ENCODE assay signal across 8 cellular contexts in the genomic region with DNA sequence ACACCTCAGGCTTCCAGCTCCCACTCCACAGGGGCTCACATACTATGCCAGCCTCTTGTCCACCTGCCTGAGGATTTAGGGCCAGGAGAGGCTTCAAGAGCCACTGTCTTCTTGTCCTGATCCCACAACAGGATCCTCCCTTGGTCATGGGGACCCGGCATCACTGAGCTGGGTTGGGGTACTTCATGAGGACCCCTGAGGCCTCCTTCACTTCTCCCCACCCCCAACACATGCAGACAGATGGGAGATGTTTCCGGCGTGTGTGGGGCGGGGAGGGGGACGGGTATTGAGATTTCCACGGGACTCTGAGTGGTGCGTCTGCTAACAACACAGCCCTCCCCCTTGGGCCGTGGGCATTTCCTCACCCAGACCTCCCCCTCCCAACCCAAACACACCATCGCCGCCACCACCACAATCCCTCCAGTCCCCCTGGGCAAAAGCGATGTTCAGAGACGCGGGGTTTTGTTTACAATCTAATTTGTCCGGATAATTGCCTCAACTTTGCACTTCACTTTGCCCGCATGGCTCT. TPM values are rescaled to one million over a fixed set of nuclear protein-coding genes. Genes with fewer than 3 reads are reported as not detected.
DNase-seq lines count a peak whose midpoint lies in the region; ATAC-seq, FAIRE-seq and TF ChIP-seq lines count a peak whose summit lies in the region.

No MANE protein-coding gene starts in this region.

- H3K36me3 ChIP-seq in mesodermal cell (ENCODE audit: control insufficient read depth, insufficient read depth, low read length): peaks cover 5% of the 10 kb centered on the region

- H3K4me2 ChIP-seq in A549: peak overlapping the region; percentile 92

- no peak overlapping the region for H3K27ac Mint-ChIP-seq in HFFc6

- no peak for FAIRE-seq in A549 (lab: Jason Lieb, UNC)

- 3% methylated on average over 12 of the region's 15 CpGs for WGBS in A549 (ENCODE audit: missing lambda C conversion rate)
- WGBS in mesodermal cell (ENCODE audit: insufficient coverage in 2 of 2), 2 experiments: 1 to 7% methylated on average over 6 to 7 of the region's 15 CpGs

- H3K36me3 Mint-ChIP-seq in HFFc6 (ENCODE audit: low read depth): no peaks in the 10 kb centered on the region

- no peak for TF ChIP-seq RAD21 in A549 (conservative IDR thresholded peaks at IDR 0.05 in 1 of 2, IDR thresholded peaks at IDR 0.05 in 1 of 2)

- H3K9me3 Mint-ChIP-seq in HFFc6: no peaks in the 10 kb centered on the region

- CTCF ChIA-PET in A549 (lab: Yijun Ruan, JAX): interaction anchor here (2.2 kb wide), 1 partner anchor 16 kb away, joined by 7 read pairs; no protein-coding TSS in a partner anchor
- CTCF ChIA-PET in HEK293T (lab: Yijun Ruan, JAX): interaction anchor here (0.6 kb wide), 1 partner anchor 9 kb away, joined by 3 read pairs; no protein-coding TSS in a partner anchor

- peak overlapping the region; percentile 87 for H3K4me3 Mint-ChIP-seq in HFFc6

- in situ Hi-C loops in astrocyte of the spinal cord (cut with HindIII; ENCODE audit: low sequenced_read_pairs): no loop called here

- no peak for TF ChIP-seq POLR2A in A549 (IDR thresholded peaks at IDR 0.05; ENCODE audit: low read length)

- TF ChIP-seq CTCF in A549 (IDR thresholded peaks at IDR 0.05): no peak
- no peak for TF ChIP-seq CTCF in HFFc6 (IDR thresholded peaks at IDR 0.05)
- TF ChIP-seq CTCF in astrocyte of the spinal cord (IDR thresholded peaks at IDR 0.05; ENCODE audit: low read depth, low read length): no peak

- TF ChIP-seq EP300 in A549 (IDR thresholded peaks at IDR 0.05): no peak

- H3K4me1 ChIP-seq in A549: peaks cover 15% of the 10 kb centered on the region; the same call in 1 of the 3 replicates
- H3K4me1 ChIP-seq in mesodermal cell (ENCODE audit: control insufficient read depth, insufficient read depth, low read length, poor library complexity, severe bottlenecking): peaks cover 17% of the 10 kb centered on the region

- DNase-seq in A549 (ENCODE audit: low read depth in 1 of 2, low spot score in 1 of 2): peak in 1 of 2 experiments; percentile 9
- DNase-seq in HFFc6: no peak
- DNase-seq in astrocyte of the spinal cord (ENCODE audit: low read depth, low spot score): no peak
- no peak for DNase-seq in cerebellum (ENCODE audit: low spot score)
- no peak for DNase-seq in HEK293T (ENCODE audit: extremely low spot score)
- DNase-seq in activated CD4-positive, CD25-positive, alpha-beta regulatory T cell treated with anti-CD3 and anti-CD28 coated beads, Interleukin-2, amount 50 U/mL, for 72 hours: no peak

- H3K27me3 Mint-ChIP-seq in HFFc6 (ENCODE audit: insufficient read depth): peaks cover 4% of the 10 kb centered on the region

- no peaks in the 10 kb centered on the region for H3K9me3 ChIP-seq in A549
- no peaks in the 10 kb centered on the region for H3K9me3 ChIP-seq in mesodermal cell (ENCODE audit: control insufficient read depth, low read length)

- H3K27ac ChIP-seq in A549 (peak overlapping the region; percentile 99 to 100), mesodermal cell (ENCODE audit: low read depth, low read length, severe bottlenecking) (no peak overlapping the region)

- POLR2A ChIA-PET in A549 (lab: Yijun Ruan, JAX): no interaction called here
- POLR2A ChIA-PET in HEK293T (lab: Yijun Ruan, JAX): interaction anchor here (1.5 kb wide), 1 partner anchor 9 kb away, joined by 3 read pairs; no protein-coding TSS in a partner anchor

- no peak; a peak in 1 of 6 replicates for ATAC-seq in A549
- ATAC-seq in HG02970 (IDR thresholded peaks at IDR 0.05; ENCODE audit: low FRiP score, unreplicated experiment): no peak

- H3K4me1 Mint-ChIP-seq in HFFc6 (ENCODE audit: low read depth): peaks cover 14% of the 10 kb centered on the region

- peak overlapping the region; percentile 95 for H3K4me3 ChIP-seq in A549
- peak overlapping the region; percentile 83 for H3K4me3 ChIP-seq in astrocyte of the spinal cord (ENCODE audit: low read depth, low read length)
- peak overlapping the region; percentile 34 for H3K4me3 ChIP-seq in mesodermal cell (ENCODE audit: extremely low read depth, insufficient read depth, low read length, poor library complexity, severe bottlenecking)

TF ChIP-seq in A549, 52 proteins besides CTCF, POLR2A, EP300 and RAD21 (continues in another document):
- TF ChIP-seq CBX8 (IDR thresholded peaks at IDR 0.05): no peak
- TF ChIP-seq, protein P1, sequence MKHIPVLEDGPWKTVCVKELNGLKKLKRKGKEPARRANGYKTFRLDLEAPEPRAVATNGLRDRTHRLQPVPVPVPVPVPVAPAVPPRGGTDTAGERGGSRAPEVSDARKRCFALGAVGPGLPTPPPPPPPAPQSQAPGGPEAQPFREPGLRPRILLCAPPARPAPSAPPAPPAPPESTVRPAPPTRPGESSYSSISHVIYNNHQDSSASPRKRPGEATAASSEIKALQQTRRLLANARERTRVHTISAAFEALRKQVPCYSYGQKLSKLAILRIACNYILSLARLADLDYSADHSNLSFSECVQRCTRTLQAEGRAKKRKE (CRISPR knock-in tag; IDR thresholded peaks at IDR 0.05; ENCODE audit: low read depth): no peak
- TF ChIP-seq JUNB (IDR thresholded peaks at IDR 0.05): no peak
- TF ChIP-seq CHD2 (IDR thresholded peaks at IDR 0.05; ENCODE audit: low read length, partially characterized antibody): no peak
- no peak for TF ChIP-seq EHMT2 (IDR thresholded peaks at IDR 0.05; ENCODE audit: low read depth)
- TF ChIP-seq ZSCAN20 (CRISPR knock-in tag; IDR thresholded peaks at IDR 0.05): no peak
- TF ChIP-seq HOXB5 (CRISPR knock-in tag; IDR thresholded peaks at IDR 0.05): no peak
- TF ChIP-seq FOSB (CRISPR knock-in tag; IDR thresholded peaks at IDR 0.05): no peak
- TF ChIP-seq HOXB13 (CRISPR knock-in tag; IDR thresholded peaks at IDR 0.05; ENCODE audit: low read depth): no peak
- TF ChIP-seq HEYL (CRISPR knock-in tag; IDR thresholded peaks at IDR 0.05): no peak
- no peak for TF ChIP-seq GATA3 (IDR thresholded peaks at IDR 0.05; ENCODE audit: borderline replicate concordance)
- no peak for TF ChIP-seq HDAC2 (IDR thresholded peaks at IDR 0.05)
- TF ChIP-seq, protein P2, sequence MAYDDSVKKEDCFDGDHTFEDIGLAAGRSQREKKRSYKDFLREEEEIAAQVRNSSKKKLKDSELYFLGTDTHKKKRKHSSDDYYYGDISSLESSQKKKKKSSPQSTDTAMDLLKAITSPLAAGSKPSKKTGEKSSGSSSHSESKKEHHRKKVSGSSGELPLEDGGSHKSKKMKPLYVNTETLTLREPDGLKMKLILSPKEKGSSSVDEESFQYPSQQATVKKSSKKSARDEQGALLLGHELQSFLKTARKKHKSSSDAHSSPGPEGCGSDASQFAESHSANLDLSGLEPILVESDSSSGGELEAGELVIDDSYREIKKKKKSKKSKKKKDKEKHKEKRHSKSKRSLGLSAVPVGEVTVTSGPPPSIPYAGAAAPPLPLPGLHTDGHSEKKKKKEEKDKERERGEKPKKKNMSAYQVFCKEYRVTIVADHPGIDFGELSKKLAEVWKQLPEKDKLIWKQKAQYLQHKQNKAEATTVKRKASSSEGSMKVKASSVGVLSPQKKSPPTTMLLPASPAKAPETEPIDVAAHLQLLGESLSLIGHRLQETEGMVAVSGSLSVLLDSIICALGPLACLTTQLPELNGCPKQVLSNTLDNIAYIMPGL (CRISPR knock-in tag; IDR thresholded peaks at IDR 0.05; ENCODE audit: borderline replicate concordance): no peak

TF ChIP-seq in HEK293T, 16 proteins besides CTCF, POLR2A, EP300 and RAD21:
- TF ChIP-seq ZNF384 (IDR thresholded peaks at IDR 0.05) (no peak), ELF4 (IDR thresholded peaks at IDR 0.05) (no peak), FOXM1 (IDR thresholded peaks at IDR 0.05; ENCODE audit: borderline replicate concordance) (no peak), L3MBTL2 (conservative IDR thresholded peaks at IDR 0.05) (no peak), SP1 (IDR thresholded peaks at IDR 0.05) (no peak), FOXA1 (IDR thresholded peaks at IDR 0.05) (no peak), BHLHE40 (IDR thresholded peaks at IDR 0.05; ENCODE audit: borderline replicate concordance) (no peak), ARNT (IDR thresholded peaks at IDR 0.05) (no peak), HDGF (IDR thresholded peaks at IDR 0.05; ENCODE audit: borderline replicate concordance) (no peak), LEF1 (IDR thresholded peaks at IDR 0.05; ENCODE audit: borderline replicate concordance) (no peak), SUZ12 (IDR thresholded peaks at IDR 0.05) (no peak), CTBP1 (IDR thresholded peaks at IDR 0.05; ENCODE audit: borderline replicate concordance) (no peak)

RNA-seq across cellular contexts. Expression of a gene that starts 0.9 kb away (rescaled TPM):
- polyA plus RNA-seq in A549 (2011; rRNA removed) (2.6 and 3.2 TPM in 2 replicates), A549 (2017; fragmentation: RNase III; extraction: RNeasy Plus Mini Kit Qiagen cat#74134 plus additional on column Dnase treatment) (12.5 to 14.5 TPM (median 14.2 TPM) in 3 replicates)
- polyA plus RNA-seq in A549 (2012; cell fraction: cytosol; rRNA removed): 8.7 and 13.3 TPM in 2 replicates
- polyA plus RNA-seq in A549 (2012; cell fraction: nucleus; rRNA removed): 12.8 and 21.3 TPM in 2 replicates
- 4.1 and 5.5 TPM in 2 replicates for polyA minus RNA-seq in A549 (2011; rRNA and poly(A)+ RNA removed)
- total RNA-seq in HFFc6 (2021; fragmentation: NEBNext Ultra II Directional; extraction: Animal tissue kit (Norgen Biotek cat#: 25700)): 10 to 100 TPM; 17.9 to 24.4 (median 24.0) TPM
- polyA plus RNA-seq in mesodermal cell (2013, experiment 1 of 2): 26.7 TPM
- polyA plus RNA-seq in mesodermal cell (2013, experiment 2 of 2): 25.3 TPM
- total RNA-seq in cerebellum: 9.2 TPM

Comparison
In these comparisons a context has a peak if more than half of its experiments do, and no peak if none do; other contexts are left out.
1. H3K4me3 ChIP-seq: peak in every context shown above with its lines; median percentile 95 in A549; 83 in astrocyte of the spinal cord; 34 in mesodermal cell.